1 cellular context compared by ENCODE assay signal in genomic region chr11:6596237-6596877, GRCh38.
TF ChIP-seq lines count a peak whose summit lies in the region.

No MANE protein-coding gene starts in this region.

TF ChIP-seq in SK-N-SH, 30 proteins besides CTCF, POLR2A, EP300 and RAD21:
- no peak for TF ChIP-seq POLR2AphosphoS5 (IDR thresholded peaks at IDR 0.05; ENCODE audit: low read depth, low read length)
- TF ChIP-seq ELF1 (IDR thresholded peaks at IDR 0.05), result no peak
- TF ChIP-seq EZH2phosphoT487 (IDR thresholded peaks at IDR 0.05; ENCODE audit: borderline replicate concordance, low read depth), result no peak
- no peak for TF ChIP-seq PBX3 (IDR thresholded peaks at IDR 0.05)
- no peak for TF ChIP-seq RCOR1 (IDR thresholded peaks at IDR 0.05; ENCODE audit: low read length)
- no peak for TF ChIP-seq NFIC (IDR thresholded peaks at IDR 0.05; ENCODE audit: borderline replicate concordance)
- TF ChIP-seq MEF2A (IDR thresholded peaks at IDR 0.05; ENCODE audit: borderline replicate concordance, low read depth), result no peak
- no peak for TF ChIP-seq NRF1 (IDR thresholded peaks at IDR 0.05; ENCODE audit: low read depth, low read length)
